In genomic region chr11:45732343-45732742, GRCh38 we compare ENCODE assay signal across 1 cellular context.
TF ChIP-seq lines count a peak whose summit lies in the region.

No MANE protein-coding gene starts in this region.

TF ChIP-seq in GM23338, 12 proteins besides CTCF, POLR2A, EP300 and RAD21 (continued from another document):
- TF ChIP-seq, protein P1, sequence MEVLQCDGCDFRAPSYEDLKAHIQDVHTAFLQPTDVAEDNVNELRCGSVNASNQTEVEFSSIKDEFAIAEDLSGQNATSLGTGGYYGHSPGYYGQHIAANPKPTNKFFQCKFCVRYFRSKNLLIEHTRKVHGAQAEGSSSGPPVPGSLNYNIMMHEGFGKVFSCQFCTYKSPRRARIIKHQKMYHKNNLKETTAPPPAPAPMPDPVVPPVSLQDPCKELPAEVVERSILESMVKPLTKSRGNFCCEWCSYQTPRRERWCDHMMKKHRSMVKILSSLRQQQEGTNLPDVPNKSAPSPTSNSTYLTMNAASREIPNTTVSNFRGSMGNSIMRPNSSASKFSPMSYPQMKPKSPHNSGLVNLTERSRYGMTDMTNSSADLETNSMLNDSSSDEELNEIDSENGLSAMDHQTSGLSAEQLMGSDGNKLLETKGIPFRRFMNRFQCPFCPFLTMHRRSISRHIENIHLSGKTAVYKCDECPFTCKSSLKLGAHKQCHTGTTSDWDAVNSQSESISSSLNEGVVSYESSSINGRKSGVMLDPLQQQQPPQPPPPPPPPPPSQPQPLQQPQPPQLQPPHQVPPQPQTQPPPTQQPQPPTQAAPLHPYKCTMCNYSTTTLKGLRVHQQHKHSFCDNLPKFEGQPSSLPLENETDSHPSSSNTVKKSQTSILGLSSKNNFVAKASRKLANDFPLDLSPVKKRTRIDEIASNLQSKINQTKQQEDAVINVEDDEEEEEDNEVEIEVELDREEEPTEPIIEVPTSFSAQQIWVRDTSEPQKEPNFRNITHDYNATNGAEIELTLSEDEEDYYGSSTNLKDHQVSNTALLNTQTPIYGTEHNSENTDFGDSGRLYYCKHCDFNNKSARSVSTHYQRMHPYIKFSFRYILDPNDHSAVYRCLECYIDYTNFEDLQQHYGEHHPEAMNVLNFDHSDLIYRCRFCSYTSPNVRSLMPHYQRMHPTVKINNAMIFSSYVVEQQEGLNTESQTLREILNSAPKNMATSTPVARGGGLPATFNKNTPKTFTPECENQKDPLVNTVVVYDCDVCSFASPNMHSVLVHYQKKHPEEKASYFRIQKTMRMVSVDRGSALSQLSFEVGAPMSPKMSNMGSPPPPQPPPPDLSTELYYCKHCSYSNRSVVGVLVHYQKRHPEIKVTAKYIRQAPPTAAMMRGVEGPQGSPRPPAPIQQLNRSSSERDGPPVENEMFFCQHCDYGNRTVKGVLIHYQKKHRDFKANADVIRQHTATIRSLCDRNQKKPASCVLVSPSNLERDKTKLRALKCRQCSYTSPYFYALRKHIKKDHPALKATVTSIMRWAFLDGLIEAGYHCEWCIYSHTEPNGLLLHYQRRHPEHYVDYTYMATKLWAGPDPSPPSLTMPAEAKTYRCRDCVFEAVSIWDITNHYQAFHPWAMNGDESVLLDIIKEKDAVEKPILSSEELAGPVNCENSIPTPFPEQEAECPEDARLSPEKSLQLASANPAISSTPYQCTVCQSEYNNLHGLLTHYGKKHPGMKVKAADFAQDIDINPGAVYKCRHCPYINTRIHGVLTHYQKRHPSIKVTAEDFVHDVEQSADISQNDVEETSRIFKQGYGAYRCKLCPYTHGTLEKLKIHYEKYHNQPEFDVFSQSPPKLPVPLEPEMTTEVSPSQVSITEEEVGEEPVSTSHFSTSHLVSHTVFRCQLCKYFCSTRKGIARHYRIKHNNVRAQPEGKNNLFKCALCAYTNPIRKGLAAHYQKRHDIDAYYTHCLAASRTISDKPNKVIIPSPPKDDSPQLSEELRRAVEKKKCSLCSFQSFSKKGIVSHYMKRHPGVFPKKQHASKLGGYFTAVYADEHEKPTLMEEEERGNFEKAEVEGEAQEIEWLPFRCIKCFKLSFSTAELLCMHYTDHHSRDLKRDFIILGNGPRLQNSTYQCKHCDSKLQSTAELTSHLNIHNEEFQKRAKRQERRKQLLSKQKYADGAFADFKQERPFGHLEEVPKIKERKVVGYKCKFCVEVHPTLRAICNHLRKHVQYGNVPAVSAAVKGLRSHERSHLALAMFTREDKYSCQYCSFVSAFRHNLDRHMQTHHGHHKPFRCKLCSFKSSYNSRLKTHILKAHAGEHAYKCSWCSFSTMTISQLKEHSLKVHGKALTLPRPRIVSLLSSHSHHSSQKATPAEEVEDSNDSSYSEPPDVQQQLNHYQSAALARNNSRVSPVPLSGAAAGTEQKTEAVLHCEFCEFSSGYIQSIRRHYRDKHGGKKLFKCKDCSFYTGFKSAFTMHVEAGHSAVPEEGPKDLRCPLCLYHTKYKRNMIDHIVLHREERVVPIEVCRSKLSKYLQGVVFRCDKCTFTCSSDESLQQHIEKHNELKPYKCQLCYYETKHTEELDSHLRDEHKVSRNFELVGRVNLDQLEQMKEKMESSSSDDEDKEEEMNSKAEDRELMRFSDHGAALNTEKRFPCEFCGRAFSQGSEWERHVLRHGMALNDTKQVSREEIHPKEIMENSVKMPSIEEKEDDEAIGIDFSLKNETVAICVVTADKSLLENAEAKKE (CRISPR knock-in tag; IDR thresholded peaks at IDR 0.05), result no peak
- TF ChIP-seq POLR2AphosphoS5 (IDR thresholded peaks at IDR 0.05; ENCODE audit: low read depth) (no peak), NANOG (IDR thresholded peaks at IDR 0.05; ENCODE audit: borderline replicate concordance) (no peak), JUNB (IDR thresholded peaks at IDR 0.05; ENCODE audit: unreplicated experiment) (no peak), EZH2 (IDR thresholded peaks at IDR 0.05; ENCODE audit: low read depth, unreplicated experiment) (no peak), CREB1 (CRISPR knock-in tag; IDR thresholded peaks at IDR 0.05; ENCODE audit: low read depth) (no peak)
- TF ChIP-seq, protein P2, sequence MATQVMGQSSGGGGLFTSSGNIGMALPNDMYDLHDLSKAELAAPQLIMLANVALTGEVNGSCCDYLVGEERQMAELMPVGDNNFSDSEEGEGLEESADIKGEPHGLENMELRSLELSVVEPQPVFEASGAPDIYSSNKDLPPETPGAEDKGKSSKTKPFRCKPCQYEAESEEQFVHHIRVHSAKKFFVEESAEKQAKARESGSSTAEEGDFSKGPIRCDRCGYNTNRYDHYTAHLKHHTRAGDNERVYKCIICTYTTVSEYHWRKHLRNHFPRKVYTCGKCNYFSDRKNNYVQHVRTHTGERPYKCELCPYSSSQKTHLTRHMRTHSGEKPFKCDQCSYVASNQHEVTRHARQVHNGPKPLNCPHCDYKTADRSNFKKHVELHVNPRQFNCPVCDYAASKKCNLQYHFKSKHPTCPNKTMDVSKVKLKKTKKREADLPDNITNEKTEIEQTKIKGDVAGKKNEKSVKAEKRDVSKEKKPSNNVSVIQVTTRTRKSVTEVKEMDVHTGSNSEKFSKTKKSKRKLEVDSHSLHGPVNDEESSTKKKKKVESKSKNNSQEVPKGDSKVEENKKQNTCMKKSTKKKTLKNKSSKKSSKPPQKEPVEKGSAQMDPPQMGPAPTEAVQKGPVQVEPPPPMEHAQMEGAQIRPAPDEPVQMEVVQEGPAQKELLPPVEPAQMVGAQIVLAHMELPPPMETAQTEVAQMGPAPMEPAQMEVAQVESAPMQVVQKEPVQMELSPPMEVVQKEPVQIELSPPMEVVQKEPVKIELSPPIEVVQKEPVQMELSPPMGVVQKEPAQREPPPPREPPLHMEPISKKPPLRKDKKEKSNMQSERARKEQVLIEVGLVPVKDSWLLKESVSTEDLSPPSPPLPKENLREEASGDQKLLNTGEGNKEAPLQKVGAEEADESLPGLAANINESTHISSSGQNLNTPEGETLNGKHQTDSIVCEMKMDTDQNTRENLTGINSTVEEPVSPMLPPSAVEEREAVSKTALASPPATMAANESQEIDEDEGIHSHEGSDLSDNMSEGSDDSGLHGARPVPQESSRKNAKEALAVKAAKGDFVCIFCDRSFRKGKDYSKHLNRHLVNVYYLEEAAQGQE (IDR thresholded peaks at IDR 0.05; ENCODE audit: unreplicated experiment), result no peak
- TF ChIP-seq, protein P3, sequence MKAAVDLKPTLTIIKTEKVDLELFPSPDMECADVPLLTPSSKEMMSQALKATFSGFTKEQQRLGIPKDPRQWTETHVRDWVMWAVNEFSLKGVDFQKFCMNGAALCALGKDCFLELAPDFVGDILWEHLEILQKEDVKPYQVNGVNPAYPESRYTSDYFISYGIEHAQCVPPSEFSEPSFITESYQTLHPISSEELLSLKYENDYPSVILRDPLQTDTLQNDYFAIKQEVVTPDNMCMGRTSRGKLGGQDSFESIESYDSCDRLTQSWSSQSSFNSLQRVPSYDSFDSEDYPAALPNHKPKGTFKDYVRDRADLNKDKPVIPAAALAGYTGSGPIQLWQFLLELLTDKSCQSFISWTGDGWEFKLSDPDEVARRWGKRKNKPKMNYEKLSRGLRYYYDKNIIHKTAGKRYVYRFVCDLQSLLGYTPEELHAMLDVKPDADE (IDR thresholded peaks at IDR 0.05), result no peak
